In the genomic region with DNA sequence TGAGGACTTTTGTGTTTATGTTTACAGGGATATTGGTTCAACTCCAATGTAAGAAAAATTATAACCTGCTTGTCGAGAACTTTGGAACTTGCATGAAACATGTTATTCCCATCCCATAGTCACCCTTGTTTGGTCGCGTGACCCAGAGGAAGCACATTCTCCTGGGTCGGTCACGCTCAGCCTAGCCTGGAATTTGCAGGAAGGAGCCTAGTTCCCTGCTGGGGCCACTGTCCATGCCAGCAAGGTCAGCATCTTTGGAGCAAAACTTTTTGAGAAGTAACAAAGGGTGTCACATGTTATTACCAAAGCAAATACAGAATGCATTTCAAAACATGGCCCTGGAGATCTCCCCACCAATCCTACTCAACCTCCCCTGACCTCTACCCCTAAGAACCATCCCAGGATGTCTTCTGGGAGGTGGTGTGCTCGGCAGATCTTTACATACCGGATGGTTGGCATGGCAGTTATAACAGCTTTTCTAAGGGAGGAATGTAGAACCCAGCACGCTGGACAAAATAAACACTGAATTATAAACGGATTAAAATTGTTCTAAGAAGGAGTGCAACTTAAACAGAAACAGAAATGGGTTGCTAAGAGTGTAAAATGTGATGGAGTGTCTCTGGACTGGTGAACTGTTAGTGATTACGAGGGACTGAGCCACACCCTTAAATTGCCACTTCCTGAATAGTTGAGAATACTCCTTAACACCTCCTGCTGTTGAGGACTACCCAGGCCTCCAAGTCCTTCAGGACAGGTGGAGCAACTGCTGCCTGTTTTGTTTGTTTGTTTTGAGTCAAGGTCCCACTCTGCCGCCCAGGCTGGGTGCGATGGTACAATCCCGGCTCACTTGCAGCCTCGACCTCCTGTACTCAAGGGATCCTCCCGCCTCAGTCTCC, we compare ENCODE assay signal across 1 cellular context.
TF ChIP-seq lines count a peak whose summit lies in the region.

No MANE protein-coding gene starts in this region.

TF ChIP-seq in HepG2, 621 proteins besides CTCF, POLR2A, EP300 and RAD21:
- no peak for TF ChIP-seq RFX5 (IDR thresholded peaks at IDR 0.05; ENCODE audit: low read depth, low read length)
- TF ChIP-seq NR1H2 (CRISPR knock-in tag; IDR thresholded peaks at IDR 0.05; ENCODE audit: borderline replicate concordance, low read depth), result no peak
- TF ChIP-seq TGIF2 (CRISPR knock-in tag; IDR thresholded peaks at IDR 0.05), result no peak
- no peak for TF ChIP-seq ZNF674 (CRISPR knock-in tag; IDR thresholded peaks at IDR 0.05; ENCODE audit: low read depth)
- no peak for TF ChIP-seq ELF1 (CRISPR knock-in tag; IDR thresholded peaks at IDR 0.05)
- no peak for TF ChIP-seq FOXJ3 (CRISPR knock-in tag; IDR thresholded peaks at IDR 0.05; ENCODE audit: borderline replicate concordance)
- no peak for TF ChIP-seq ZNF337 (CRISPR knock-in tag; IDR thresholded peaks at IDR 0.05; ENCODE audit: borderline replicate concordance, low read depth)
- no peak for TF ChIP-seq SP2 (CRISPR knock-in tag; IDR thresholded peaks at IDR 0.05)
- no peak for TF ChIP-seq ZBTB38 (CRISPR knock-in tag; IDR thresholded peaks at IDR 0.05)
- TF ChIP-seq, protein P1, sequence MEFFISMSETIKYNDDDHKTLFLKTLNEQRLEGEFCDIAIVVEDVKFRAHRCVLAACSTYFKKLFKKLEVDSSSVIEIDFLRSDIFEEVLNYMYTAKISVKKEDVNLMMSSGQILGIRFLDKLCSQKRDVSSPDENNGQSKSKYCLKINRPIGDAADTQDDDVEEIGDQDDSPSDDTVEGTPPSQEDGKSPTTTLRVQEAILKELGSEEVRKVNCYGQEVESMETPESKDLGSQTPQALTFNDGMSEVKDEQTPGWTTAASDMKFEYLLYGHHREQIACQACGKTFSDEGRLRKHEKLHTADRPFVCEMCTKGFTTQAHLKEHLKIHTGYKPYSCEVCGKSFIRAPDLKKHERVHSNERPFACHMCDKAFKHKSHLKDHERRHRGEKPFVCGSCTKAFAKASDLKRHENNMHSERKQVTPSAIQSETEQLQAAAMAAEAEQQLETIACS (CRISPR knock-in tag; IDR thresholded peaks at IDR 0.05), result no peak
- no peak for TF ChIP-seq CCDC6 (CRISPR knock-in tag; IDR thresholded peaks at IDR 0.05)
- TF ChIP-seq ZNF333 (CRISPR knock-in tag; IDR thresholded peaks at IDR 0.05; ENCODE audit: borderline replicate concordance), result no peak
- no peak for TF ChIP-seq ZFYVE20 (CRISPR knock-in tag; IDR thresholded peaks at IDR 0.05; ENCODE audit: borderline replicate concordance, low read depth)
- TF ChIP-seq, protein P2, sequence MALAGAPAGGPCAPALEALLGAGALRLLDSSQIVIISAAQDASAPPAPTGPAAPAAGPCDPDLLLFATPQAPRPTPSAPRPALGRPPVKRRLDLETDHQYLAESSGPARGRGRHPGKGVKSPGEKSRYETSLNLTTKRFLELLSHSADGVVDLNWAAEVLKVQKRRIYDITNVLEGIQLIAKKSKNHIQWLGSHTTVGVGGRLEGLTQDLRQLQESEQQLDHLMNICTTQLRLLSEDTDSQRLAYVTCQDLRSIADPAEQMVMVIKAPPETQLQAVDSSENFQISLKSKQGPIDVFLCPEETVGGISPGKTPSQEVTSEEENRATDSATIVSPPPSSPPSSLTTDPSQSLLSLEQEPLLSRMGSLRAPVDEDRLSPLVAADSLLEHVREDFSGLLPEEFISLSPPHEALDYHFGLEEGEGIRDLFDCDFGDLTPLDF (CRISPR knock-in tag; IDR thresholded peaks at IDR 0.05), result no peak
- TF ChIP-seq ATF7-NPFF (CRISPR knock-in tag; IDR thresholded peaks at IDR 0.05; ENCODE audit: low read depth), result no peak
- TF ChIP-seq AKAP8 (CRISPR knock-in tag; IDR thresholded peaks at IDR 0.05), result no peak
- TF ChIP-seq ZNF326 (CRISPR knock-in tag; IDR thresholded peaks at IDR 0.05; ENCODE audit: borderline replicate concordance), result no peak
